Comparison of ENCODE assay signal across 2 cellular contexts in the genomic region with DNA sequence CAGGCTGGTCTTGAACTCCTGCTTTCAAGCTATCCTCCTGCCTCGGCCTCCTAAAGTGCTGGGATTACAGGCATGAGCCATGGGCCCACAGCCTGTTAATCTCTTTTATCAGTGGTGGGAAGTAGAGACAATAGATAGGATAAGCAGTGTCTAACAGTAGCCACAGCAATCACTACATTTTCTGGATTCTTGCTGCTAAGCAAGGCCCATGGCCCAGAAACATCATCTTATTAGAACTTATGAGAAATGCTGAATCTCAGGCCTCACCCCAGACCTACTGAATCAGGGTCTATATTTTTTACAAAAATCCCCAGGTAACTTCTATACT.
TF ChIP-seq lines count a peak whose summit lies in the region.

No MANE protein-coding gene starts in this region.

TF ChIP-seq in HepG2, 621 proteins besides CTCF, POLR2A, EP300 and RAD21:
- TF ChIP-seq SRSF4 (IDR thresholded peaks at IDR 0.05; ENCODE audit: low read depth, low read length, poor library complexity, severe bottlenecking) (no peak), ZNF121 (CRISPR knock-in tag; IDR thresholded peaks at IDR 0.05) (peak; percentile 31; the same call in 1 of the 2 replicates)

TF ChIP-seq in K562, 482 proteins besides CTCF, POLR2A, EP300 and RAD21:
- no peak for TF ChIP-seq ZC3H11A (IDR thresholded peaks at IDR 0.05; ENCODE audit: low read depth, low read length)
- TF ChIP-seq ZNF121 (CRISPR knock-in tag; conservative IDR thresholded peaks at IDR 0.05), result 0 out of 2 replicates have a peak, but pooled peaks have one; percentile 6
